28 cellular contexts compared by ENCODE assay signal in the genomic region with DNA sequence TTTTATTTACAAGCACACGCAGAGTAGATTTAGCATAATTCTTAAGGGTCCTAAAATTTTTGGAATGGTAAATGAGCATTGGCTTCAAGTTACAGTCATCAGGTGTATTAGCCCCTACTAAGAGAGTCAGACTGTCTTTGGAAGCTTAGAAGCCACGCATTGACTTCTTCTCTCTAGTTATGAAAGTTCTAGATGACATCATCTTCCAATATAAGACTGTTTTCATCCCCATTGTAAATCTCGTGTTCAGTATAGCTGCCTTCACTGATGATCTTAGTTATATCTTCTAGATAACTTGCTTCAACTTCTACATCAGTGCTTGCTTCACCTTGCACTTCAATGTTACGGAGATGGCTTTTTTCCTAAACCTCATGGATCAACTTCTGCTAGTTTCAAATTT.
"Had no signal": no experiment of that assay in that cellular context is flagged by ENCODE, and none has a peak within 500 bp of the region (broad histone marks: within the 10 kb centered on the region; RNA-seq: fewer than 3 reads in every experiment).

No MANE protein-coding gene starts in this region.

- H3K4me1 ChIP-seq: pancreas, prostate gland, stomach, thyroid gland, tibial nerve, upper lobe of left lung, vagina had no signal

- H3K36me3 ChIP-seq: neutrophil, pancreas, prostate gland, stomach, thoracic aorta, thyroid gland, tibial nerve, upper lobe of left lung, vagina had no signal

- H3K27me3 Mint-ChIP-seq: naive thymus-derived CD8-positive, alpha-beta T cell; natural killer cell treated with Interleukin-12 subunit alpha and Interleukin-12 subunit beta and Interleukin-15 and Interleukin-18, amount 100 ng/mL, for 72 hours; stimulated activated naive B cell treated with anti-CD40 and anti-IgM and Interleukin-4, amounts not matched to agents 10 μg/mL and 1 μg/mL and 100 μg/mL, for 72 hours; stimulated activated naive CD8-positive, alpha-beta T cell treated with anti-CD3 and anti-CD28 coated beads, Interleukin-15, Interleukin-2, amounts not matched to agents 100 ng/mL and 50 ng/mL, for 24 hours had no signal

- H3K9me3 ChIP-seq: neutrophil, pancreas, prostate gland, stomach, thoracic aorta, thyroid gland, tibial nerve, upper lobe of left lung, vagina had no signal

- H3K27ac Mint-ChIP-seq: naive thymus-derived CD8-positive, alpha-beta T cell; natural killer cell treated with Interleukin-12 subunit alpha and Interleukin-12 subunit beta and Interleukin-15 and Interleukin-18, amount 100 ng/mL, for 72 hours; nephron progenitor cell; stimulated activated effector memory CD8-positive, alpha-beta T cell treated with anti-CD3 and anti-CD28 coated beads, Interleukin-12 subunit alpha, Interleukin-12 subunit beta, amount 100 ng/mL, for 72 hours; stimulated activated naive B cell treated with anti-CD40 and anti-IgM and Interleukin-4, amounts not matched to agents 10 μg/mL and 1 μg/mL and 100 μg/mL, for 72 hours; stimulated activated naive CD8-positive, alpha-beta T cell treated with anti-CD3 and anti-CD28 coated beads, Interleukin-15, Interleukin-2, amounts not matched to agents 100 ng/mL and 50 ng/mL, for 24 hours had no signal

- DNase-seq: naive thymus-derived CD8-positive, alpha-beta T cell; nephron progenitor cell; nucleus accumbens; pancreas; right cardiac atrium; stimulated activated CD4-positive, alpha-beta T cell treated with anti-CD3 and anti-CD28 coated beads, Interleukin-15, amount 100 ng/mL, for 24 hours; stimulated activated CD4-positive, alpha-beta T cell treated with anti-CD3 and anti-CD28 coated beads, Interleukin-2, amount 100 ng/mL, for 24 hours; stimulated activated CD4-positive, alpha-beta T cell treated with anti-CD3 and anti-CD28 coated beads, Interleukin-2, amount 100 ng/mL, for 48 hours; stimulated activated CD4-positive, alpha-beta T cell treated with anti-CD3 and anti-CD28 coated beads, Interleukin-4, amount 100 ng/mL, for 24 hours; stimulated activated naive B cell treated with anti-CD40 and anti-IgM and Interleukin-4, amounts not matched to agents 10 μg/mL and 1 μg/mL and 100 μg/mL, for 72 hours; stimulated activated naive CD4-positive, alpha-beta T cell treated with Interleukin-2 at 50 U/mL for 16 hours; stomach; thyroid gland; trophoblast cell; upper lobe of left lung had no signal

- H3K27me3 ChIP-seq: neutrophil, pancreas, stomach, thyroid gland, tibial nerve, upper lobe of left lung, vagina had no signal

- H3K9me3 Mint-ChIP-seq: natural killer cell treated with Interleukin-12 subunit alpha and Interleukin-12 subunit beta and Interleukin-15 and Interleukin-18, amount 100 ng/mL, for 72 hours; nephron progenitor cell; neural crest cell; stimulated activated effector memory CD8-positive, alpha-beta T cell treated with anti-CD3 and anti-CD28 coated beads, Interleukin-12 subunit alpha, Interleukin-12 subunit beta, amount 100 ng/mL, for 72 hours; stimulated activated naive CD8-positive, alpha-beta T cell treated with anti-CD3 and anti-CD28 coated beads, Interleukin-15, Interleukin-2, amounts not matched to agents 100 ng/mL and 50 ng/mL, for 24 hours had no signal

- H3K4me2 ChIP-seq: smooth muscle cell had no signal

- FAIRE-seq: pancreas, urothelium cell line had no signal

- H3K4me1 Mint-ChIP-seq: naive thymus-derived CD8-positive, alpha-beta T cell; nephron progenitor cell; neural crest cell; stimulated activated effector memory CD8-positive, alpha-beta T cell treated with anti-CD3 and anti-CD28 coated beads, Interleukin-12 subunit alpha, Interleukin-12 subunit beta, amount 100 ng/mL, for 72 hours; stimulated activated naive B cell treated with anti-CD40 and anti-IgM and Interleukin-4, amounts not matched to agents 10 μg/mL and 1 μg/mL and 100 μg/mL, for 72 hours had no signal

- H3K27ac ChIP-seq: neutrophil, pancreas, prostate gland, skin epidermis, stomach, thoracic aorta, thyroid gland, tibial nerve, upper lobe of left lung, vagina had no signal

- H3K4me3 ChIP-seq: pancreas, prostate gland, skin epidermis, smooth muscle cell, stomach, thoracic aorta, thyroid gland, tibial nerve, upper lobe of left lung, vagina had no signal

- ATAC-seq: naive thymus-derived CD8-positive, alpha-beta T cell; natural killer cell treated with Interleukin-12 subunit alpha and Interleukin-12 subunit beta and Interleukin-15 and Interleukin-18, amount 100 ng/mL, for 72 hours; pancreas; right cardiac atrium; sciatic nerve; stimulated activated effector memory CD8-positive, alpha-beta T cell treated with anti-CD3 and anti-CD28 coated beads, Interleukin-12 subunit alpha, Interleukin-12 subunit beta, amount 100 ng/mL, for 72 hours; stimulated activated naive B cell treated with anti-CD40 and anti-IgM and Interleukin-4, amounts not matched to agents 10 μg/mL and 1 μg/mL and 100 μg/mL, for 72 hours had no signal

- H3K36me3 Mint-ChIP-seq: naive thymus-derived CD8-positive, alpha-beta T cell; natural killer cell treated with Interleukin-12 subunit alpha and Interleukin-12 subunit beta and Interleukin-15 and Interleukin-18, amount 100 ng/mL, for 72 hours; stimulated activated effector memory CD8-positive, alpha-beta T cell treated with anti-CD3 and anti-CD28 coated beads, Interleukin-12 subunit alpha, Interleukin-12 subunit beta, amount 100 ng/mL, for 72 hours; stimulated activated naive B cell treated with anti-CD40 and anti-IgM and Interleukin-4, amounts not matched to agents 10 μg/mL and 1 μg/mL and 100 μg/mL, for 72 hours had no signal

- H3K4me3 Mint-ChIP-seq: naive thymus-derived CD8-positive, alpha-beta T cell; natural killer cell treated with Interleukin-12 subunit alpha and Interleukin-12 subunit beta and Interleukin-15 and Interleukin-18, amount 100 ng/mL, for 72 hours; nephron progenitor cell; neural crest cell; stimulated activated effector memory CD8-positive, alpha-beta T cell treated with anti-CD3 and anti-CD28 coated beads, Interleukin-12 subunit alpha, Interleukin-12 subunit beta, amount 100 ng/mL, for 72 hours; stimulated activated naive B cell treated with anti-CD40 and anti-IgM and Interleukin-4, amounts not matched to agents 10 μg/mL and 1 μg/mL and 100 μg/mL, for 72 hours; stimulated activated naive CD8-positive, alpha-beta T cell treated with anti-CD3 and anti-CD28 coated beads, Interleukin-15, Interleukin-2, amounts not matched to agents 100 ng/mL and 50 ng/mL, for 24 hours had no signal
